In genomic region chr20:12383770-12384304, GRCh38 we compare ENCODE assay signal across 21 cellular contexts.
DNase-seq lines count a peak whose midpoint lies in the region; ATAC-seq and TF ChIP-seq lines count a peak whose summit lies in the region.
"Had no signal": no experiment of that assay in that cellular context is flagged by ENCODE, and none has a peak within 500 bp of the region (broad histone marks: within the 10 kb centered on the region; RNA-seq: fewer than 3 reads in every experiment).

No MANE protein-coding gene starts in this region.

- no peak for ATAC-seq in HG03520 (IDR thresholded peaks at IDR 0.05; ENCODE audit: unreplicated experiment)
- ATAC-seq: activated CD4-positive, CD25-positive, alpha-beta regulatory T cell treated with anti-CD3 and anti-CD28 coated beads, Interleukin-2, amount 50 U/mL, for 24 hours; activated T-cell treated with anti-CD3 and anti-CD28 coated beads, Interleukin-2, amount 50 U/mL, for 72 hours; stimulated activated naive CD8-positive, alpha-beta T cell treated with anti-CD3 and anti-CD28 coated beads, Interleukin-15, Interleukin-2, amounts not matched to agents 100 U/mL and 50 U/mL, for 24 hours had no signal

- peak; percentile 7 for DNase-seq in Ammon's horn (ENCODE audit: low spot score)
- peak; percentile 72 for DNase-seq in NCI-H446 treated with DMSO at 0.1 percent for 48 hours (lab: John Stamatoyannopoulos, UW)
- peak; percentile 45 for DNase-seq in fibroblast of villous mesenchyme (ENCODE audit: low read depth)
- DNase-seq in pons (ENCODE audit: low spot score): peak; percentile 24
- no peak for DNase-seq in NCI-H2227 (lab: John Stamatoyannopoulos, UW; ENCODE audit: unreplicated experiment)
- no peak for DNase-seq in activated T-cell treated with anti-CD3 and anti-CD28 coated beads, Interleukin-2, amount 50 U/mL, for 48 hours
- no peak for DNase-seq in GM13976 (ENCODE audit: low spot score)
- DNase-seq: activated naive CD4-positive, alpha-beta T cell treated with anti-CD3 and anti-CD28 coated beads for 36 hours; activated T-cell treated with anti-CD3 and anti-CD28 coated beads, Interleukin-2, amount 50 U/mL, for 72 hours; cerebellar nuclear complex; foreskin melanocyte; hypothalamus; MM.1S; NCI-H1436; NCI-H526; stimulated activated CD4-positive, alpha-beta T cell treated with anti-CD3 and anti-CD28 coated beads, Interleukin-4, amount 100 ng/mL, for 24 hours; stimulated activated naive CD8-positive, alpha-beta T cell treated with anti-CD3 and anti-CD28 coated beads, Interleukin-15, Interleukin-2, amounts not matched to agents 100 U/mL and 50 U/mL, for 24 hours; transverse colon had no signal

- no peak overlapping the region for H3K4me3 ChIP-seq in fibroblast of villous mesenchyme (ENCODE audit: low read depth, low read length)
- H3K4me3 ChIP-seq: neural progenitor cell, transverse colon had no signal

- TF ChIP-seq CTCF in fibroblast of villous mesenchyme (IDR thresholded peaks at IDR 0.05; ENCODE audit: insufficient read depth, low read depth, low read length) (no peak), GM13976 (IDR thresholded peaks at IDR 0.05; ENCODE audit: borderline replicate concordance, control extremely low read depth, extremely low read depth, insufficient read depth, missing control alignments) (no peak)

- in situ Hi-C loops in GM13976 (cut with MboI; ENCODE audit: low sequenced_read_pairs, unreplicated experiment): no loop called here

Comparison
In these comparisons a context has a peak if more than half of its experiments do, and no peak if none do; other contexts are left out.
1. DNase-seq: peak in Ammon's horn (single experiment), NCI-H446 treated with DMSO at 0.1 percent for 48 hours (single experiment), fibroblast of villous mesenchyme (single experiment) and pons (single experiment); none in NCI-H2227 (single experiment), activated T-cell treated with anti-CD3 and anti-CD28 coated beads, Interleukin-2, amount 50 U/mL, for 48 hours (0 of 2) and GM13976 (single experiment).